ENCODE assay signal across 7 cellular contexts in the genomic region with DNA sequence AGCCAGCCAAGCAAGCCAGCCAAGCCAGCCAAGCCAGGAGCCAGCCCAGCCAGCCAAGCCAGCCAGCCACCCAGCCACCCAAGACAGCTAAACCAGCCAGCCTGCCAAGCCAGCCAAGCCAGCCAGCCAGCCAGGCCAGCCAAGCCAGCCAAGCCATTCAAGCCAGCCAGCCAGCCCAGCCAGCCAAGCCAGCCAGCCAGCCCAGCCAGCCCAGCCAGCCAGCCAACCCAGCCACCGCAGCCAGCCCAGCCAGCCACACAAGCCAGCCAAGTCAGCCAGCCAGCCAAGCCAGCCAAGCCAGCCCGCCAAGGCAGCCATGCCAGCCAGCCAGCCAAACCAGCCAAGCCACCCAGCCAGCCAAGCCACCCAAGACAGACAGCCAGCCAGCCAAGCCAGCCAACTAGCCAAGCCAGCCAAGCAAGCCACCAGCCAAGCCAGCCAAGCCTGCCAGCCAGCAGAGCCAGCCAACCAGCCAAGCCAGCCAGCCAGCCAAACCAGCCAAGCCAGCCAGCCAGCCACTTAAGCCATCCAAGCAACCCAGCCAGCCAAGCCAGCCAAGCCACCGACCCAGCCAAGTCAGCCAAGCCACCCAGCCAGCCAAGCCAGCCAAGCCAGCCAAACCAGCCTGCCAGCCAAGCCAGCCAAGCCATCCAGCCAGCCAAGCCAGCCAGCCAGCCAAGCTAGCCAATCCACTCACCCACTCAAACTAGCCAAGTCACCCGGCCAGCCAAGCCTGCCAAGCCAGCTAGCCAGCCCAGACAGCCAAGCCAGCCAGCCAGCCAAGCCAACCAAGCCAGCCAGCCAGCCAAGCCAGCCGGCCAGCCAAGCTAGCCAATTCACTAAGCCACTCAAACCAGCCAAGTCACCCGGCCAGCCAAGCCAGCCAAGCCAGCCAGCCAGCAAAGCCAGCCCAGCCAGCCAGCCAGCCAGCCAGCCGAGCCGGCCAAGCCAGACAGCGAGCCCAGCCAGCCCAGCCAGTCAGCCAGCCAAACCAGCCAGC.
DNase-seq lines count a peak whose midpoint lies in the region; ATAC-seq, FAIRE-seq and TF ChIP-seq lines count a peak whose summit lies in the region.
"Not testable (repeated sequence)": the region's sequence is repeated elsewhere in the genome, so short reads cannot be mapped to it uniquely, and the experiment has no call there.

No MANE protein-coding gene starts in this region.

- not testable (repeated sequence) for TF ChIP-seq POLR2A in esophagus muscularis mucosa (IDR thresholded peaks at IDR 0.05; ENCODE audit: low read depth)

- H3K4me1 ChIP-seq in Karpas-422 (ENCODE audit: low read length); esophagus muscularis mucosa; kidney (ENCODE audit: control insufficient read depth in 1 of 2, insufficient read depth in 1 of 2, low read depth in 1 of 2, low read length in 2 of 2): not testable (repeated sequence)

- H2AFZ ChIP-seq in Karpas-422 (ENCODE audit: low read length) = not testable (repeated sequence)

- FAIRE-seq in kidney (lab: Jason Lieb, UNC) = not testable (repeated sequence)

- intact Hi-C loops in esophagus muscularis mucosa (cut with DNase I); kidney (cut with DNase I); posterior vena cava (cut with DNase I): not testable (repeated sequence)

- H3K36me3 ChIP-seq in Karpas-422 (ENCODE audit: insufficient read depth, low read length); esophagus muscularis mucosa; kidney (ENCODE audit: control insufficient read depth in 1 of 2, insufficient read depth in 2 of 2, low read length in 2 of 2): not testable (repeated sequence)

- DNase-seq in Karpas-422 (peak; percentile 16), esophagus muscularis mucosa (ENCODE audit: extremely low spot score) (peak; percentile 50), kidney (peak; percentile 89), posterior vena cava (ENCODE audit: low spot score) (peak; percentile 89)
- peak; percentile 26 for DNase-seq in activated naive CD4-positive, alpha-beta T cell treated with anti-CD3 and anti-CD28 coated beads, Interleukin-2, amount 50 U/mL, for 16 hours
- peak; percentile 67 for DNase-seq in natural killer cell treated with Interleukin-12 subunit alpha and Interleukin-12 subunit beta and Interleukin-15 and Interleukin-18, amount 100 ng/mL, for 72 hours (ENCODE audit: low spot score)
- not testable (repeated sequence) for DNase-seq in stimulated activated effector memory CD8-positive, alpha-beta T cell treated with anti-CD3 and anti-CD28 coated beads, Interleukin-12 subunit alpha, Interleukin-12 subunit beta, amount 100 ng/mL, for 72 hours (ENCODE audit: low spot score in 2 of 2)

- H3K27ac ChIP-seq in Karpas-422 (ENCODE audit: low read length); esophagus muscularis mucosa (replicated peaks in 1 of 4); kidney (ENCODE audit: low read depth in 2 of 2, low read length in 2 of 2): not testable (repeated sequence)

- not testable (repeated sequence) for H3K79me2 ChIP-seq in Karpas-422 (ENCODE audit: low read length)

- H3K9me3 Mint-ChIP-seq in natural killer cell treated with Interleukin-12 subunit alpha and Interleukin-12 subunit beta and Interleukin-15 and Interleukin-18, amount 100 ng/mL, for 72 hours; stimulated activated effector memory CD8-positive, alpha-beta T cell treated with anti-CD3 and anti-CD28 coated beads, Interleukin-12 subunit alpha, Interleukin-12 subunit beta, amount 100 ng/mL, for 72 hours: not testable (repeated sequence)

- not testable (repeated sequence) for H3K27ac Mint-ChIP-seq in natural killer cell treated with Interleukin-12 subunit alpha and Interleukin-12 subunit beta and Interleukin-15 and Interleukin-18, amount 100 ng/mL, for 72 hours; stimulated activated effector memory CD8-positive, alpha-beta T cell treated with anti-CD3 and anti-CD28 coated beads, Interleukin-12 subunit alpha, Interleukin-12 subunit beta, amount 100 ng/mL, for 72 hours

- not testable (repeated sequence) for H3K4me1 Mint-ChIP-seq in natural killer cell treated with Interleukin-12 subunit alpha and Interleukin-12 subunit beta and Interleukin-15 and Interleukin-18, amount 100 ng/mL, for 72 hours (ENCODE audit: low read depth in 2 of 2); stimulated activated effector memory CD8-positive, alpha-beta T cell treated with anti-CD3 and anti-CD28 coated beads, Interleukin-12 subunit alpha, Interleukin-12 subunit beta, amount 100 ng/mL, for 72 hours

- H3K27me3 Mint-ChIP-seq in natural killer cell treated with Interleukin-12 subunit alpha and Interleukin-12 subunit beta and Interleukin-15 and Interleukin-18, amount 100 ng/mL, for 72 hours = not testable (repeated sequence)

- not testable (repeated sequence) for H3K4me3 Mint-ChIP-seq in natural killer cell treated with Interleukin-12 subunit alpha and Interleukin-12 subunit beta and Interleukin-15 and Interleukin-18, amount 100 ng/mL, for 72 hours; stimulated activated effector memory CD8-positive, alpha-beta T cell treated with anti-CD3 and anti-CD28 coated beads, Interleukin-12 subunit alpha, Interleukin-12 subunit beta, amount 100 ng/mL, for 72 hours

- H3K9me2 ChIP-seq in Karpas-422 (replicated peaks; ENCODE audit: insufficient read depth, low read length) = not testable (repeated sequence)

- H3K27me3 ChIP-seq in Karpas-422 (ENCODE audit: low read length); esophagus muscularis mucosa: not testable (repeated sequence)

- not testable (repeated sequence) for H3K9me3 ChIP-seq in Karpas-422 (ENCODE audit: low read length); esophagus muscularis mucosa; kidney (ENCODE audit: control insufficient read depth in 1 of 2, low read length in 2 of 2)

- not testable (repeated sequence) for H3K9ac ChIP-seq in Karpas-422 (ENCODE audit: low read length); kidney (ENCODE audit: low read length in 2 of 2)

- TF ChIP-seq CTCF in esophagus muscularis mucosa (IDR thresholded peaks at IDR 0.05); kidney (IDR thresholded peaks at IDR 0.05; ENCODE audit: borderline replicate concordance, extremely low read depth, insufficient read depth): not testable (repeated sequence)

- 81% methylated on average over 6 of the region's 9 CpGs for WGBS in esophagus muscularis mucosa

- not testable (repeated sequence) for H3K4me2 ChIP-seq in Karpas-422 (ENCODE audit: low read depth, low read length, poor library complexity, severe bottlenecking)

- not testable (repeated sequence) for TF ChIP-seq EP300 in esophagus muscularis mucosa (IDR thresholded peaks at IDR 0.05)

- H3K4me3 ChIP-seq in Karpas-422 (ENCODE audit: low read length); esophagus muscularis mucosa; kidney (ENCODE audit: low read length in 2 of 2): not testable (repeated sequence)

- H4K20me1 ChIP-seq in Karpas-422 (ENCODE audit: insufficient read depth, low read depth, low read length) = not testable (repeated sequence)

- not testable (repeated sequence) for H3K36me3 Mint-ChIP-seq in natural killer cell treated with Interleukin-12 subunit alpha and Interleukin-12 subunit beta and Interleukin-15 and Interleukin-18, amount 100 ng/mL, for 72 hours; stimulated activated effector memory CD8-positive, alpha-beta T cell treated with anti-CD3 and anti-CD28 coated beads, Interleukin-12 subunit alpha, Interleukin-12 subunit beta, amount 100 ng/mL, for 72 hours

- ATAC-seq in natural killer cell treated with Interleukin-12 subunit alpha and Interleukin-12 subunit beta and Interleukin-15 and Interleukin-18, amount 100 ng/mL, for 72 hours = peak in 1 of 2 donors; percentile 45
- peak; percentile 21 for ATAC-seq in stimulated activated effector memory CD8-positive, alpha-beta T cell treated with anti-CD3 and anti-CD28 coated beads, Interleukin-12 subunit alpha, Interleukin-12 subunit beta, amount 100 ng/mL, for 72 hours
